14 cellular contexts compared by ENCODE assay signal in the genomic region with DNA sequence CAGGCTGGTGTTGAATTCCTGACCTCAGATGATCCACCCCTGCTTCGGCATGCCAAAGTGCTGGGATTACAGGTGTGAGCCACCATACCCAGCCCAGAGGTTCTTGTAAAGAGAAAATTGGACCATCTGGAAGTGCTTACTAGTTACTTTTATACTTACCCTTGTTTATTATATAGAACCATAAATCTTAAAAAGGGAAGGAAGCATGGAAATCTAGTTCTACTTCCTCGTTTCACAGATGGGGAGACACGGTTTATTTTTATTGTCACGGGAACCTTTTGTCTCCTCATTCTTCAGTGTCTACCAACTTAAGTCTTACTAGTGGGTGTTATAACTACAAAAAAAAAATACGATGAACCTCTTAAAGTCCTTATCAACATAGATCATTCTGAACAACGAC. TPM values are rescaled to one million over a fixed set of nuclear protein-coding genes. Genes with fewer than 3 reads are reported as not detected.
DNase-seq lines count a peak whose midpoint lies in the region; ATAC-seq lines count a peak whose summit lies in the region.
"Had no signal": no experiment of that assay in that cellular context is flagged by ENCODE, and none has a peak within 500 bp of the region (broad histone marks: within the 10 kb centered on the region; RNA-seq: fewer than 3 reads in every experiment).

No MANE protein-coding gene starts in this region.

- H3K4me3 Mint-ChIP-seq in T-helper 1 cell treated with Interleukin-12 subunit alpha and Interleukin-12 subunit beta and Interleukin-4 antibody, amounts not matched to agents 30 μg/mL and 1 μg/mL, for 36 hours, result peak overlapping the region; percentile 7
- peak overlapping the region; percentile 70 to 87 (median 76) for H3K4me3 Mint-ChIP-seq in naive B cell
- H3K4me3 Mint-ChIP-seq: activated CD4-positive, alpha-beta memory T cell treated with anti-CD3 and anti-CD28 coated beads, Interleukin-2, amount 10 ng/mL, durations not matched to agents 7 days and 5 days had no signal

- H3K27me3 Mint-ChIP-seq in T-helper 1 cell treated with Interleukin-12 subunit alpha and Interleukin-12 subunit beta and Interleukin-4 antibody, amounts not matched to agents 30 μg/mL and 1 μg/mL, for 36 hours (ENCODE audit: low read depth), result no peaks in the 10 kb centered on the region
- no peaks in the 10 kb centered on the region for H3K27me3 Mint-ChIP-seq in naive B cell
- H3K27me3 Mint-ChIP-seq: activated CD4-positive, alpha-beta memory T cell treated with anti-CD3 and anti-CD28 coated beads, Interleukin-2, amount 10 ng/mL, durations not matched to agents 7 days and 5 days had no signal

- in situ Hi-C loops in KBM-7 (cut with MboI; ENCODE audit: low pct_unique_long_range_greater_than_20kb, low sequenced_read_pairs), result no loop called here

- ATAC-seq in naive B cell (ENCODE audit: low read depth in 2 of 2), result peak; percentile 56 to 67
- ATAC-seq in GM21526 (IDR thresholded peaks at IDR 0.05; ENCODE audit: low FRiP score, unreplicated experiment), result no peak
- no peak for ATAC-seq in HG02870 (IDR thresholded peaks at IDR 0.05; ENCODE audit: unreplicated experiment)
- ATAC-seq: Panc1, upper lobe of right lung had no signal

- DNase-seq in T-helper 1 cell (no peak), KBM-7 (peak; percentile 92), SKM-1 treated with dmso at 0.1 percent for 144 hours (lab: John Stamatoyannopoulos, UW; ENCODE audit: unreplicated experiment) (peak; percentile 72), naive B cell (peak; percentile 40), NK-92 (lab: John Stamatoyannopoulos, UW; ENCODE audit: unreplicated experiment) (no peak)
- DNase-seq: activated CD4-positive, alpha-beta memory T cell treated with anti-CD3 and anti-CD28 coated beads, Interleukin-2, amount 10 ng/mL, durations not matched to agents 7 days and 5 days; midbrain; NCI-H524 treated with DMSO at 0.1 percent for 48 hours; SK-N-SH; upper lobe of right lung had no signal

- peaks cover 16% of the 10 kb centered on the region for H3K4me1 Mint-ChIP-seq in T-helper 1 cell treated with Interleukin-12 subunit alpha and Interleukin-12 subunit beta and Interleukin-4 antibody, amounts not matched to agents 30 μg/mL and 1 μg/mL, for 36 hours (ENCODE audit: low read depth)
- H3K4me1 Mint-ChIP-seq in naive B cell, result peaks cover 51 to 79% (median 71%) of the 10 kb centered on the region in 3 donors

- peak overlapping the region; percentile 22 for H3K27ac Mint-ChIP-seq in T-helper 1 cell treated with Interleukin-12 subunit alpha and Interleukin-12 subunit beta and Interleukin-4 antibody, amounts not matched to agents 30 μg/mL and 1 μg/mL, for 36 hours
- H3K27ac Mint-ChIP-seq in naive B cell, result peak overlapping the region; percentile 30 to 92 (median 75)
- H3K27ac Mint-ChIP-seq: activated CD4-positive, alpha-beta memory T cell treated with anti-CD3 and anti-CD28 coated beads, Interleukin-2, amount 10 ng/mL, durations not matched to agents 7 days and 5 days had no signal

- H3K36me3 Mint-ChIP-seq in T-helper 1 cell treated with Interleukin-12 subunit alpha and Interleukin-12 subunit beta and Interleukin-4 antibody, amounts not matched to agents 30 μg/mL and 1 μg/mL, for 36 hours (ENCODE audit: low read depth), result peaks cover 56% of the 10 kb centered on the region
- H3K36me3 Mint-ChIP-seq in naive B cell, result peaks cover 0 to 9% of the 10 kb centered on the region in 2 donors

- H3K9me3 Mint-ChIP-seq in T-helper 1 cell treated with Interleukin-12 subunit alpha and Interleukin-12 subunit beta and Interleukin-4 antibody, amounts not matched to agents 30 μg/mL and 1 μg/mL, for 36 hours, result peaks cover 31% of the 10 kb centered on the region
- peaks cover 0 to 14% (median 3%) of the 10 kb centered on the region in 7 donors for H3K9me3 Mint-ChIP-seq in naive B cell

RNA-seq across cellular contexts. Expression of a gene that starts 45.8 kb away (rescaled TPM):
- 10 to 100 TPM; 24.2 to 41.4 (median 32.4) TPM for polyA plus RNA-seq in naive B cell (ENCODE audit: low read depth in 6 of 6)

Comparison
In these comparisons a context has a peak if more than half of its experiments do, and no peak if none do; other contexts are left out.
1. DNase-seq: peak in KBM-7 (single experiment), SKM-1 treated with dmso at 0.1 percent for 144 hours (single experiment) and naive B cell (single experiment); none in T-helper 1 cell (0 of 5) and NK-92 (single experiment).
2. ATAC-seq: peak in naive B cell (2 of 2); none in GM21526 (single experiment) and HG02870 (single experiment).